In genomic region chr2:107008843-107009242, GRCh38 we compare ENCODE assay signal across 26 cellular contexts.
"Had no signal": no experiment of that assay in that cellular context is flagged by ENCODE, and none has a peak within 500 bp of the region (broad histone marks: within the 10 kb centered on the region; RNA-seq: fewer than 3 reads in every experiment).

No MANE protein-coding gene starts in this region.

- H3K27ac ChIP-seq: lower lobe of right lung, neural progenitor cell, neutrophil, ovary, right atrium auricular region, right lobe of liver, tibial nerve, uterus had no signal

- H3K4me3 ChIP-seq: lower lobe of right lung, neural progenitor cell, ovary, right atrium auricular region, right lobe of liver, smooth muscle cell, tibial nerve, uterus had no signal

- DNase-seq: islet precursor cell; left cardiac atrium; lower lobe of right lung; mammary epithelial cell; mesendoderm; naive B cell; natural killer cell; nephron progenitor cell; occipital lobe; ovary; right lobe of liver; stimulated activated CD4-positive, alpha-beta T cell treated with anti-CD3 and anti-CD28 coated beads, Interleukin-1b, Interleukin-23, amount 100 ng/mL, for 48 hours; stimulated activated CD4-positive, alpha-beta T cell treated with anti-CD3 and anti-CD28 coated beads, Interleukin-2, amount 100 ng/mL, for 48 hours; stimulated activated CD4-positive, alpha-beta T cell treated with anti-CD3 and anti-CD28 coated beads, Interleukin-4, amount 100 ng/mL, for 4 hours; stimulated activated CD8-positive, alpha-beta memory T cell treated with anti-CD3 and anti-CD28 coated beads, Interleukin-4, amount 100 ng/mL, for 48 hours; stimulated activated naive CD4-positive, alpha-beta T cell treated with Interleukin-2 at 50 U/mL for 16 hours; stimulated activated naive CD8-positive, alpha-beta T cell treated with anti-CD3 and anti-CD28 coated beads, Interleukin-15, amount 100 ng/mL, for 72 hours; substantia nigra; uterus had no signal

- H3K9me3 ChIP-seq: lower lobe of right lung, neutrophil, ovary, right atrium auricular region, right lobe of liver, tibial nerve, uterus had no signal

- H3K36me3 ChIP-seq: lower lobe of right lung, neural progenitor cell, neutrophil, ovary, right atrium auricular region, right lobe of liver, tibial nerve, uterus had no signal

- H3K4me2 ChIP-seq: neural progenitor cell, smooth muscle cell had no signal

- ATAC-seq: left cardiac atrium; left lobe of liver; lower lobe of right lung; natural killer cell; right lobe of liver; stimulated activated memory B cell treated with anti-CD40 and anti-IgM and Interleukin-4, amounts not matched to agents 10 μg/mL and 1 μg/mL and 100 μg/mL, for 72 hours; stimulated activated naive CD8-positive, alpha-beta T cell treated with anti-CD3 and anti-CD28 coated beads, Interleukin-15, amount 100 ng/mL, for 72 hours had no signal

- H3K27me3 ChIP-seq: neural progenitor cell, neutrophil, ovary, right atrium auricular region, right lobe of liver, tibial nerve, uterus had no signal

- H2AFZ ChIP-seq: neural progenitor cell had no signal

- H3K4me1 ChIP-seq: lower lobe of right lung, right atrium auricular region, right lobe of liver, tibial nerve, uterus had no signal

- H3K9ac ChIP-seq: neural progenitor cell had no signal
